Comparison of ENCODE assay signal across 17 cellular contexts in genomic region chr18:23354625-23355024, GRCh38.
DNase-seq lines count a peak whose midpoint lies in the region; ATAC-seq and TF ChIP-seq lines count a peak whose summit lies in the region.
"Had no signal": no experiment of that assay in that cellular context is flagged by ENCODE, and none has a peak within 500 bp of the region (broad histone marks: within the 10 kb centered on the region; RNA-seq: fewer than 3 reads in every experiment).

No MANE protein-coding gene starts in this region.

- intact Hi-C loops in PC-9 (cut with micrococcal nuclease; ENCODE audit: unreplicated experiment), result no loop called here
- intact Hi-C loops in lower leg skin (cut with DNase I; ENCODE audit: low total_unique reads), result no loop called here

- no peaks in the 10 kb centered on the region for H3K9me3 ChIP-seq in PC-9 (ENCODE audit: insufficient read depth, low read depth)
- H3K9me3 ChIP-seq: right lobe of liver had no signal

- no CpG with 5 or more reads among the region's 4 CpGs for WGBS in mesendoderm (ENCODE audit: extremely low coverage, insufficient coverage, low lambda C conversion rate)
- WGBS in lower leg skin, 2 donors, result 68 to 77% methylated on average over 4 of the region's 4 CpGs

- H2AK5ac ChIP-seq in mesendoderm (ENCODE audit: low read length), result no peak overlapping the region

- H3K79me1 ChIP-seq in mesendoderm (ENCODE audit: low read length), result no peaks in the 10 kb centered on the region

- no peak overlapping the region for H3K23ac ChIP-seq in mesendoderm (ENCODE audit: low read length)

- H3K4me2 ChIP-seq in PC-9 (peak overlapping the region; percentile 12; the same call in 1 of the 2 replicates), mesendoderm (ENCODE audit: low read length) (no peak overlapping the region)

- no peak overlapping the region for H3K56ac ChIP-seq in mesendoderm (ENCODE audit: low read length)

- H4K5ac ChIP-seq in mesendoderm (ENCODE audit: low read length), result no peak overlapping the region

- H2BK5ac ChIP-seq in mesendoderm (ENCODE audit: low read length), result no peak overlapping the region

- CTCF ChIA-PET in PC-9 (lab: Charles Lee), result interaction anchor here (0.6 kb wide), 1 partner anchor 105 kb away, joined by 3 read pairs; no protein-coding TSS in a partner anchor

- H3F3A ChIP-seq in PC-9 (ENCODE audit: insufficient read depth, low read depth), result peaks cover 3% of the 10 kb centered on the region; the same call in 1 of the 2 replicates

- H3K4me1 ChIP-seq in PC-9 (replicated peaks; ENCODE audit: insufficient read depth), result peaks cover 9% of the 10 kb centered on the region
- H3K4me1 ChIP-seq in mesendoderm (ENCODE audit: control insufficient read depth, low read depth, low read length), result peaks cover 3% of the 10 kb centered on the region

- H3K27ac ChIP-seq in PC-9 (no peak overlapping the region), mesendoderm (ENCODE audit: low read depth, low read length) (no peak overlapping the region)
- H3K27ac ChIP-seq: epithelial cell of prostate, right lobe of liver had no signal

- no peaks in the 10 kb centered on the region for H3K9me2 ChIP-seq in PC-9 (ENCODE audit: insufficient read depth)

- H3K18ac ChIP-seq in mesendoderm (ENCODE audit: low read length), result no peak overlapping the region

- no peaks in the 10 kb centered on the region for H3K36me3 ChIP-seq in PC-9 (ENCODE audit: low read depth)
- no peaks in the 10 kb centered on the region for H3K36me3 ChIP-seq in mesendoderm (ENCODE audit: control insufficient read depth, insufficient read depth, low read length)
- H3K36me3 ChIP-seq: right lobe of liver had no signal

- H3K4ac ChIP-seq in mesendoderm (ENCODE audit: low read depth, low read length), result no peak overlapping the region

- H2AFZ ChIP-seq in PC-9, result no peak overlapping the region

- ATAC-seq in GM19351 (IDR thresholded peaks at IDR 0.05; ENCODE audit: unreplicated experiment), result no peak
- ATAC-seq: activated CD8-positive, alpha-beta T cell treated with anti-CD3 and anti-CD28 coated beads for 36 hours; stimulated activated naive CD8-positive, alpha-beta T cell treated with anti-CD3 and anti-CD28 coated beads, Interleukin-15, Interleukin-2, amounts not matched to agents 100 U/mL and 50 U/mL, for 24 hours had no signal

- H3K27me3 ChIP-seq in PC-9 (ENCODE audit: insufficient read depth, low read depth) (no peaks in the 10 kb centered on the region), mesendoderm (ENCODE audit: insufficient read depth, low read length, poor library complexity) (no peaks in the 10 kb centered on the region)
- H3K27me3 ChIP-seq: right lobe of liver had no signal

- no peak overlapping the region for H3K4me3 ChIP-seq in PC-9
- no peak overlapping the region for H3K4me3 ChIP-seq in cardiac fibroblast (replicated peaks in 1 of 2; ENCODE audit: low read depth in 2 of 2, low read length in 2 of 2)
- H3K4me3 ChIP-seq in mesendoderm (ENCODE audit: low read length), result no peak overlapping the region
- H3K4me3 ChIP-seq in lower leg skin (ENCODE audit: low read depth, poor library complexity, severe bottlenecking), result no peak overlapping the region
- H3K4me3 ChIP-seq: right lobe of liver had no signal

- H3K79me2 ChIP-seq in PC-9 (ENCODE audit: low read depth), result no peaks in the 10 kb centered on the region
- H3K79me2 ChIP-seq in mesendoderm (ENCODE audit: control insufficient read depth, insufficient read depth, low read length), result no peaks in the 10 kb centered on the region

- no TSS peak for BruUV-seq in PC-9 (replicated peaks; lab: Mats Ljungman, UMichigan)

- DNase-seq in HCEC 1CT (peak; percentile 40), PC-9 (peak; percentile 24 to 45), cardiac fibroblast (ENCODE audit: low read depth in 2 of 2) (peak; percentile 32 to 34), mesendoderm (peak; percentile 26), lower leg skin (ENCODE audit: low spot score in 2 of 2) (no peak), CD1c-positive myeloid dendritic cell (ENCODE audit: extremely low spot score) (no peak)
- no peak for DNase-seq in activated CD8-positive, alpha-beta memory T cell treated with anti-CD3 and anti-CD28 coated beads for 24 hours
- DNase-seq: activated CD8-positive, alpha-beta T cell treated with anti-CD3 and anti-CD28 coated beads for 36 hours; activated effector memory CD4-positive, alpha-beta T cell treated with Interleukin-2 at 50 U/mL for 16 hours; CD4-positive, alpha-beta memory T cell; central memory CD4-positive, alpha-beta T cell; NCI-H146; NCI-H510A; right lobe of liver; stimulated activated naive CD8-positive, alpha-beta T cell treated with anti-CD3 and anti-CD28 coated beads, Interleukin-15, Interleukin-2, amounts not matched to agents 100 U/mL and 50 U/mL, for 24 hours had no signal

- no peak for TF ChIP-seq POLR2A in lower leg skin (IDR thresholded peaks at IDR 0.05)

- no peaks in the 10 kb centered on the region for H4K20me1 ChIP-seq in PC-9 (ENCODE audit: insufficient read depth)

- TF ChIP-seq CTCF in PC-9 (conservative IDR thresholded peaks at IDR 0.05) (no peak), cardiac fibroblast (IDR thresholded peaks at IDR 0.05; ENCODE audit: low read depth, low read length) (no peak), lower leg skin (IDR thresholded peaks at IDR 0.05) (no peak)

- H3K9ac ChIP-seq in mesendoderm (ENCODE audit: low read length), result no peak overlapping the region

- no peak overlapping the region for H2BK120ac ChIP-seq in mesendoderm (ENCODE audit: low read depth, low read length)

- POLR2A ChIA-PET in PC-9 (lab: Charles Lee; ENCODE audit: unreplicated experiment), result interaction anchor here (0.6 kb wide), 1 partner anchor 124 kb away, joined by 5 read pairs; no protein-coding TSS in a partner anchor

- no peak overlapping the region for H2BK15ac ChIP-seq in mesendoderm (replicated peaks; ENCODE audit: low read depth)

- no peak overlapping the region for H4K8ac ChIP-seq in mesendoderm (ENCODE audit: low read depth, low read length)

Comparison
In these comparisons a context has a peak if more than half of its experiments do, and no peak if none do; other contexts are left out.
1. DNase-seq: peak in HCEC 1CT (single experiment), PC-9 (2 of 2), cardiac fibroblast (2 of 2) and mesendoderm (single experiment); none in lower leg skin (0 of 2), activated CD8-positive, alpha-beta memory T cell treated with anti-CD3 and anti-CD28 coated beads for 24 hours (single experiment) and CD1c-positive myeloid dendritic cell (single experiment).